Comparison of ENCODE assay signal across 21 cellular contexts in genomic region chr5:142915038-142915437, GRCh38.
"Had no signal": no experiment of that assay in that cellular context is flagged by ENCODE, and none has a peak within 500 bp of the region (broad histone marks: within the 10 kb centered on the region; RNA-seq: fewer than 3 reads in every experiment).

No MANE protein-coding gene starts in this region.

- H3K27ac ChIP-seq: stomach, suprapubic skin, testis, thoracic aorta, thyroid gland, tibial artery, tibial nerve, transverse colon, upper lobe of left lung, upper lobe of right lung, uterus, vagina had no signal

- DNase-seq: stimulated activated CD4-positive, alpha-beta T cell treated with anti-CD3 and anti-CD28 coated beads, Interleukin-2, amount 100 ng/mL, for 48 hours; stimulated activated CD4-positive, alpha-beta T cell treated with anti-CD3 and anti-CD28 coated beads, Interleukin-4, amount 100 ng/mL, for 1 hour; stimulated activated CD4-positive, alpha-beta T cell treated with anti-CD3 and anti-CD28 coated beads, Interleukin-4, amount 100 ng/mL, for 24 hours; stimulated activated CD4-positive, alpha-beta T cell treated with anti-CD3 and anti-CD28 coated beads, Interleukin-4, amount 100 ng/mL, for 4 hours; stimulated activated CD8-positive, alpha-beta memory T cell treated with anti-CD3 and anti-CD28 coated beads, Interleukin-4, amount 100 ng/mL, for 48 hours; stimulated activated naive CD4-positive, alpha-beta T cell; stimulated activated naive CD4-positive, alpha-beta T cell treated with Interleukin-2 at 50 U/mL for 16 hours; stimulated activated naive CD8-positive, alpha-beta T cell treated with anti-CD3 and anti-CD28 coated beads, Interleukin-15, amount 100 ng/mL, for 72 hours; tibial artery; transverse colon; upper lobe of left lung; upper lobe of right lung; uterus had no signal

- H3K9me3 ChIP-seq: stomach, suprapubic skin, testis, thoracic aorta, thyroid gland, tibial artery, tibial nerve, transverse colon, upper lobe of left lung, upper lobe of right lung, uterus, vagina had no signal

- H3K4me1 ChIP-seq: stomach, suprapubic skin, testis, tibial artery, tibial nerve, transverse colon, upper lobe of right lung, uterus, vagina had no signal

- FAIRE-seq: urothelium cell line had no signal

- H3K36me3 ChIP-seq: uterus, vagina had no signal

- H3K27me3 ChIP-seq: stomach, suprapubic skin, testis, thyroid gland, tibial artery, tibial nerve, transverse colon, upper lobe of left lung, upper lobe of right lung, uterus, vagina had no signal

- H3K4me3 ChIP-seq: stomach, suprapubic skin, testis, thoracic aorta, thyroid gland, tibial artery, tibial nerve, transverse colon, upper lobe of left lung, upper lobe of right lung, uterus, vagina had no signal
